ENCODE assay signal across 8 cellular contexts in genomic region chr10:46544989-46545791, GRCh38. TPM values are rescaled to one million over a fixed set of nuclear protein-coding genes. Genes with fewer than 3 reads are reported as not detected.
DNase-seq lines count a peak whose midpoint lies in the region; ATAC-seq and TF ChIP-seq lines count a peak whose summit lies in the region.

No MANE protein-coding gene starts in this region.

- POLR2A ChIA-PET in activated CD8-positive, alpha-beta T cell treated with anti-CD3 and anti-CD28 coated beads, Interleukin-2, amount 10 ng/mL, durations not matched to agents 7 days and 5 days (lab: Charles Lee) = no interaction called here

- no peaks in the 10 kb centered on the region for H3K36me3 Mint-ChIP-seq in activated CD8-positive, alpha-beta T cell treated with anti-CD3 and anti-CD28 coated beads, Interleukin-2, amount 10 ng/mL, durations not matched to agents 7 days and 5 days (ENCODE audit: low read depth)

- CTCF ChIA-PET in activated CD8-positive, alpha-beta T cell treated with anti-CD3 and anti-CD28 coated beads, Interleukin-2, amount 10 ng/mL, durations not matched to agents 7 days and 5 days (lab: Charles Lee) = interaction anchor here (1.0 kb wide), 1 partner anchor 14 kb away, joined by 3 read pairs; no protein-coding TSS in a partner anchor

- DNase-seq in AG10803 (ENCODE audit: low read depth) = peak; percentile 27
- peak; percentile 54 for DNase-seq in H4 (ENCODE audit: low spot score)
- DNase-seq in activated CD8-positive, alpha-beta T cell treated with anti-CD3 and anti-CD28 coated beads, Interleukin-2, amount 10 ng/mL, durations not matched to agents 7 days and 5 days = no peak
- peak; percentile 88 for DNase-seq in iPS-NIHi7 (ENCODE audit: extremely low spot score)
- no peak for DNase-seq in T-helper 9 cell
- DNase-seq in T1000 (lab: John Stamatoyannopoulos, UW) = no peak

- no peak overlapping the region for H3K27ac Mint-ChIP-seq in activated CD8-positive, alpha-beta T cell treated with anti-CD3 and anti-CD28 coated beads, Interleukin-2, amount 10 ng/mL, durations not matched to agents 7 days and 5 days

- H3K4me3 Mint-ChIP-seq in activated CD8-positive, alpha-beta T cell treated with anti-CD3 and anti-CD28 coated beads, Interleukin-2, amount 10 ng/mL, durations not matched to agents 7 days and 5 days = no peak overlapping the region

- TF ChIP-seq CTCF in AG10803 (conservative IDR thresholded peaks at IDR 0.05; ENCODE audit: low read length) = peak; percentile 52

- no peak overlapping the region for H3K4me3 ChIP-seq in AG10803 (ENCODE audit: low read length)

- H3K9me3 Mint-ChIP-seq in activated CD8-positive, alpha-beta T cell treated with anti-CD3 and anti-CD28 coated beads, Interleukin-2, amount 10 ng/mL, durations not matched to agents 7 days and 5 days (ENCODE audit: insufficient read depth) = no peaks in the 10 kb centered on the region

- H3K4me1 Mint-ChIP-seq in activated CD8-positive, alpha-beta T cell treated with anti-CD3 and anti-CD28 coated beads, Interleukin-2, amount 10 ng/mL, durations not matched to agents 7 days and 5 days (ENCODE audit: low read depth) = no peaks in the 10 kb centered on the region

- H3K27me3 Mint-ChIP-seq in activated CD8-positive, alpha-beta T cell treated with anti-CD3 and anti-CD28 coated beads, Interleukin-2, amount 10 ng/mL, durations not matched to agents 7 days and 5 days (ENCODE audit: low read depth) = peaks cover 20% of the 10 kb centered on the region

- ATAC-seq in activated CD8-positive, alpha-beta T cell treated with anti-CD3 and anti-CD28 coated beads, Interleukin-2, amount 10 ng/mL, durations not matched to agents 7 days and 5 days = peak; percentile 24
- ATAC-seq in GM18517 (IDR thresholded peaks at IDR 0.05; ENCODE audit: unreplicated experiment) (no peak), GM18907 (IDR thresholded peaks at IDR 0.05; ENCODE audit: unreplicated experiment) (no peak)

RNA-seq across cellular contexts. Expression of gene GPRIN2, which starts 11.3 kb away (rescaled TPM):
- not detected in 2 replicates for total RNA-seq in H4 (2014; rRNA removed; shearing (Covaris generic))
- total RNA-seq in activated CD8-positive, alpha-beta T cell treated with anti-CD3 and anti-CD28 coated beads, Interleukin-2, amount 10 ng/mL, durations not matched to agents 7 days and 5 days = not detected

RNA-seq across cellular contexts. Expression of gene SYT15, which starts 33.7 kb away (rescaled TPM):
- total RNA-seq in H4 (2014; rRNA removed; shearing (Covaris generic)) = 0.17 and 3.0 TPM in 2 replicates
- total RNA-seq in activated CD8-positive, alpha-beta T cell treated with anti-CD3 and anti-CD28 coated beads, Interleukin-2, amount 10 ng/mL, durations not matched to agents 7 days and 5 days = 1 to 10 TPM in 1 of 2 experiments, under 1 TPM in 1; 0.55 to 1.0 TPM

Comparison
In these comparisons a context has a peak if more than half of its experiments do, and no peak if none do; other contexts are left out.
1. DNase-seq: peak in AG10803 (single experiment), H4 (single experiment) and iPS-NIHi7 (single experiment); none in activated CD8-positive, alpha-beta T cell treated with anti-CD3 and anti-CD28 coated beads, Interleukin-2, amount 10 ng/mL, durations not matched to agents 7 days and 5 days (single experiment), T-helper 9 cell (single experiment) and T1000 (single experiment).